Comparison of ENCODE assay signal across 11 cellular contexts in genomic region chr10:129959544-129960492, GRCh38. TPM values are rescaled to one million over a fixed set of nuclear protein-coding genes. Genes with fewer than 3 reads are reported as not detected.
DNase-seq lines count a peak whose midpoint lies in the region; ATAC-seq and TF ChIP-seq lines count a peak whose summit lies in the region.
"Had no signal": no experiment of that assay in that cellular context is flagged by ENCODE, and none has a peak within 500 bp of the region (broad histone marks: within the 10 kb centered on the region; RNA-seq: fewer than 3 reads in every experiment).

No MANE protein-coding gene starts in this region.

- H3K9me3 Mint-ChIP-seq in H9, result peaks cover 0 to 8% of the 10 kb centered on the region in 2 experiments; a peak in 3 of 5 replicates
- H3K9me3 Mint-ChIP-seq in stimulated activated memory B cell treated with anti-CD40 and anti-IgM and Interleukin-4, amounts not matched to agents 10 μg/mL and 1 μg/mL and 100 μg/mL, for 72 hours, result no peaks in the 10 kb centered on the region
- H3K9me3 Mint-ChIP-seq: central memory CD8-positive, alpha-beta T cell had no signal

- no peak overlapping the region for H2AK5ac ChIP-seq in H9 (ENCODE audit: insufficient read length, low read length)

- H3K27me3 Mint-ChIP-seq in H9 (ENCODE audit: low read depth), result peaks cover 90% of the 10 kb centered on the region
- peaks cover 71% of the 10 kb centered on the region for H3K27me3 Mint-ChIP-seq in stimulated activated memory B cell treated with anti-CD40 and anti-IgM and Interleukin-4, amounts not matched to agents 10 μg/mL and 1 μg/mL and 100 μg/mL, for 72 hours

- H3K36me3 Mint-ChIP-seq in H9 (ENCODE audit: insufficient read depth in 1 of 3, low read depth in 3 of 3), result no peaks in the 10 kb centered on the region; a peak in 1 of 7 replicates
- no peaks in the 10 kb centered on the region for H3K36me3 Mint-ChIP-seq in stimulated activated memory B cell treated with anti-CD40 and anti-IgM and Interleukin-4, amounts not matched to agents 10 μg/mL and 1 μg/mL and 100 μg/mL, for 72 hours

- no peak overlapping the region for H2BK20ac ChIP-seq in H9 (ENCODE audit: low read depth, low read length, poor library complexity, severe bottlenecking)

- no peak overlapping the region for H3K23ac ChIP-seq in H9 (ENCODE audit: insufficient read length, low read depth, low read length)

- H4K5ac ChIP-seq in H9 (ENCODE audit: insufficient read length, low read depth, low read length), result no peak overlapping the region

- H3K4me3 ChIP-seq in SK-N-MC, result peak overlapping the region; percentile 87
- peak overlapping the region; percentile 30; the same call in 1 of the 2 replicates for H3K4me3 ChIP-seq in iPS DF 6.9 (ENCODE audit: low read length)
- H3K4me3 ChIP-seq in gastrocnemius medialis, result peak overlapping the region; percentile 53 to 79 (median 60)
- H3K4me3 ChIP-seq: SJSA1 had no signal

- no CpG with 5 or more reads among the region's 84 CpGs for WGBS in H9 (ENCODE audit: extremely low coverage, insufficient read length, low lambda C conversion rate)
- no CpG with 5 or more reads among the region's 84 CpGs for WGBS in iPS DF 6.9 (ENCODE audit: insufficient coverage, insufficient read length)

- DNase-seq in H9 (no peak), SK-N-MC (ENCODE audit: low read depth, low spot score) (no peak), iPS DF 6.9 (ENCODE audit: low read depth, low spot score) (no peak), gastrocnemius medialis (no peak), midbrain (lab: John Stamatoyannopoulos, UW) (no peak)
- DNase-seq: activated CD8-positive, alpha-beta memory T cell treated with anti-CD3 and anti-CD28 coated beads, Interleukin-2, amount 50 U/mL, for 4 hours; DND-41 had no signal

- H3K27me3 ChIP-seq in H9 (ENCODE audit: insufficient read depth, low read length) (peaks cover 73% of the 10 kb centered on the region), iPS DF 6.9 (ENCODE audit: control insufficient read depth, insufficient read depth, low read length) (peaks cover 62% of the 10 kb centered on the region), gastrocnemius medialis (peaks cover 49 to 64% (median 61%) of the 10 kb centered on the region in 3 donors)

- no peak overlapping the region for H3K27ac Mint-ChIP-seq in H9
- H3K27ac Mint-ChIP-seq in stimulated activated memory B cell treated with anti-CD40 and anti-IgM and Interleukin-4, amounts not matched to agents 10 μg/mL and 1 μg/mL and 100 μg/mL, for 72 hours, result no peak overlapping the region

- H3K4me3 Mint-ChIP-seq in H9, result peak overlapping the region; percentile 40 to 74
- no peak overlapping the region for H3K4me3 Mint-ChIP-seq in stimulated activated memory B cell treated with anti-CD40 and anti-IgM and Interleukin-4, amounts not matched to agents 10 μg/mL and 1 μg/mL and 100 μg/mL, for 72 hours
- H3K4me3 Mint-ChIP-seq: central memory CD8-positive, alpha-beta T cell had no signal

- no peak overlapping the region for H3K4ac ChIP-seq in H9 (ENCODE audit: low read depth, low read length)

- in situ Hi-C loops in gastrocnemius medialis (cut with MboI; ENCODE audit: low sequenced_read_pairs in 4 of 4), result loop anchor here in 1 of 4 donors (25.0 kb wide), 1 partner anchor 923 kb away; no protein-coding TSS in a partner anchor

- H2AFZ ChIP-seq in H9 (ENCODE audit: low read length), result no peak overlapping the region

- peaks cover 15% of the 10 kb centered on the region for H3K23me2 ChIP-seq in H9 (ENCODE audit: insufficient read length, low read depth, low read length, poor library complexity, severe bottlenecking)

- no peak overlapping the region for H2BK120ac ChIP-seq in H9 (ENCODE audit: low read depth, low read length, poor library complexity, severe bottlenecking)

- H4K20me1 ChIP-seq in H9 (ENCODE audit: control insufficient read depth, insufficient read depth, insufficient read length), result no peaks in the 10 kb centered on the region

- no peak overlapping the region; the same call in 1 of the 2 replicates for H2BK15ac ChIP-seq in H9 (ENCODE audit: low read depth, low read length)

- no peak overlapping the region for H2BK5ac ChIP-seq in H9 (ENCODE audit: insufficient read length, low read length)

- H2BK12ac ChIP-seq in H9 (ENCODE audit: insufficient read length, low read depth, low read length), result no peak overlapping the region

- H3K4me1 ChIP-seq in H9 (ENCODE audit: insufficient read depth, low read length) (peaks cover 3% of the 10 kb centered on the region; the same call in 1 of the 2 replicates), iPS DF 6.9 (ENCODE audit: control insufficient read depth, insufficient read depth, low read length) (peaks cover 4% of the 10 kb centered on the region; the same call in 1 of the 2 replicates), gastrocnemius medialis (peaks cover 0 to 19% of the 10 kb centered on the region in 2 donors)

- H3K79me2 ChIP-seq in H9 (ENCODE audit: insufficient read depth, low read length), result no peaks in the 10 kb centered on the region

- no peak overlapping the region for H3K9ac ChIP-seq in H9 (ENCODE audit: extremely low read depth, insufficient read length, low read length)
- H3K9ac ChIP-seq in SK-N-MC (ENCODE audit: insufficient read length), result peak overlapping the region; percentile 83

- H3K18ac ChIP-seq in H9 (ENCODE audit: insufficient read length, low read depth, low read length), result no peak overlapping the region

- no peak overlapping the region for H3K14ac ChIP-seq in H9 (ENCODE audit: insufficient read depth, low read length)

- peak overlapping the region; percentile 0 for H3K4me2 ChIP-seq in H9 (ENCODE audit: insufficient read depth, insufficient read length, low read length)

- H3T11ph ChIP-seq in H9 (ENCODE audit: low read length), result no peak overlapping the region

- no peaks in the 10 kb centered on the region for H3K79me1 ChIP-seq in H9 (ENCODE audit: insufficient read depth, low read depth, low read length, poor library complexity, severe bottlenecking)

- H4K8ac ChIP-seq in H9 (replicated peaks; ENCODE audit: insufficient read length, low read depth, low read length), result no peak overlapping the region

- TF ChIP-seq POLR2A in gastrocnemius medialis (IDR thresholded peaks at IDR 0.05), result no peak

- H3K9me3 ChIP-seq in H9 (ENCODE audit: control insufficient read depth, low read depth, low read length), result no peaks in the 10 kb centered on the region
- H3K9me3 ChIP-seq in SK-N-MC (ENCODE audit: low read depth, low read length), result no peaks in the 10 kb centered on the region
- H3K9me3 ChIP-seq in iPS DF 6.9 (ENCODE audit: control insufficient read depth, insufficient read depth, low read length), result no peaks in the 10 kb centered on the region
- no peaks in the 10 kb centered on the region for H3K9me3 ChIP-seq in gastrocnemius medialis

- TF ChIP-seq CTCF in H9 (conservative IDR thresholded peaks at IDR 0.05) (no peak), gastrocnemius medialis (IDR thresholded peaks at IDR 0.05 in 4 of 5, conservative IDR thresholded peaks at IDR 0.05 in 1 of 5) (no peak)

- intact Hi-C loops in gastrocnemius medialis (cut with DNase I; ENCODE audit: low total_unique reads), result loop anchor here (2.0 to 10.0 kb wide), 4 partner anchors 13 to 933 kb away; partner anchors contain the start of gene MGMT

- no peak overlapping the region for H3K56ac ChIP-seq in H9 (ENCODE audit: insufficient read length, low read depth, low read length)

- no peak for ATAC-seq in gastrocnemius medialis
- no peak for ATAC-seq in HG02840 (IDR thresholded peaks at IDR 0.05; ENCODE audit: low FRiP score, unreplicated experiment)
- ATAC-seq in stimulated activated memory B cell treated with anti-CD40 and anti-IgM and Interleukin-4, amounts not matched to agents 10 μg/mL and 1 μg/mL and 100 μg/mL, for 72 hours, result no peak

- H3K4me1 Mint-ChIP-seq in H9, result peaks cover 30 to 61% of the 10 kb centered on the region in 2 experiments
- peaks cover 6% of the 10 kb centered on the region for H3K4me1 Mint-ChIP-seq in stimulated activated memory B cell treated with anti-CD40 and anti-IgM and Interleukin-4, amounts not matched to agents 10 μg/mL and 1 μg/mL and 100 μg/mL, for 72 hours

- H4K91ac ChIP-seq in H9 (ENCODE audit: insufficient read length, low read depth, low read length), result no peak overlapping the region

- no peak overlapping the region for H3K27ac ChIP-seq in H9 (ENCODE audit: insufficient read length, low read depth, low read length)
- peak overlapping the region; percentile 79 for H3K27ac ChIP-seq in SK-N-MC
- no peak overlapping the region for H3K27ac ChIP-seq in iPS DF 6.9 (ENCODE audit: low read length)
- H3K27ac ChIP-seq in gastrocnemius medialis, result peak overlapping the region; percentile 73 to 84 (median 80)
- H3K27ac ChIP-seq: SJSA1 had no signal

- peaks cover 54% of the 10 kb centered on the region for H3K36me3 ChIP-seq in SK-N-MC (ENCODE audit: insufficient read depth, low read length)
- H3K36me3 ChIP-seq in iPS DF 6.9 (ENCODE audit: control insufficient read depth, insufficient read depth, low read length), result no peaks in the 10 kb centered on the region
- H3K36me3 ChIP-seq in gastrocnemius medialis, result no peaks in the 10 kb centered on the region
- H3K36me3 ChIP-seq: SJSA1 had no signal

RNA-seq across cellular contexts. Expression of gene EBF3, which starts 4.3 kb away (rescaled TPM):
- total RNA-seq in H9 (2021), result 0.04 and 0.22 TPM in 2 replicates
- total RNA-seq in gastrocnemius medialis, result 10 to 100 TPM in 1 of 4 donors, 1 to 10 TPM in 3; 5.5 to 10.4 (median 8.2) TPM
- total RNA-seq: SJSA1 had no signal

Comparison
In these comparisons a context has a peak if more than half of its experiments do, and no peak if none do; other contexts are left out.
1. H3K27ac ChIP-seq: peak in SK-N-MC (single experiment) and gastrocnemius medialis (4 of 4); none in H9 (single experiment) and iPS DF 6.9 (single experiment).
2. H3K4me3 ChIP-seq: peak in every context shown above with its lines; median percentile 87 in SK-N-MC; 60 in gastrocnemius medialis; 30 in iPS DF 6.9.